1 cellular context compared by ENCODE assay signal in the genomic region with DNA sequence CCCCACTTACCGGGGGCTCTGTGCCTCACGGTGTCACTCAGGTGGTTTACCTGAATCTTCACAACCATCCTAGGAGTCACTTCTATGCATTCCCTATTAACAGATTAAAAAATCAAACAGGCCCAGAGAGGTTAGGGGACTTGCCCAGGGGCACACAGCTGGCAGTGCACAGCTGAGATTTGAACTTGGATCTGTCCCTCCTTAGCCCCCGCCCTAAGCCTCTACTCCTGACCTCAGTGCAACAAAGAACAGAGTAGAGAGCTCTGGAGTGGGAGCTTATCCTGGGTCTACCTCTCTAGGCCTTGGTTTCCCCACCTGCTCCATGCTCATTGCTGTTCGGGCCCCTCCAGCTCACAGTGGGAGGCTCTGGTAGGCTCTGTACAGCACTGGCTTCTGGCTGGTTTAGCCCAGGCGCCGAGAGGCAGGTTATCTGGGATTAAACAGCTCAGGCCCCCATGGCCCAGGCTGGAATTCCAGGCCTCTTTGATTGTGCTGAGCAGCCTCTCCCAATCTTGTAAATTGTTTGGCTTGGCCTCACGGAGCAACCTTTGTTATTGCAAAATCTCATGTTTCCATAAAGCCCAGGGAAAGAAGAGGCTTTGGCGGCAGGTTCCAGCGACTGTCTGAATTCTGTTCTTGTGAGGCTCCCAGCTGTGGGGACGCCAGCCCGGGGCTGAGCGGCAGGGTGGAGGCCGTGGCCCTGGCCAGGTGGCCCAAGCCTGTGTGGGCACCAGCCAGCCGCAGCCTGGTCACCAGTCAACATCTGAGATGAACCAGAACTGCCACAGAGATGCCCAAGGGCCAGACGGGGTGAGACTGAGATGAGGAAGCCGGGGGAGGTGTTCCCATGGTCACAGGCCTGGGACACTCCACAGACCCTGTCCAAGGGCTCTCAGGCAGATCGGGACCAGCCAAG.
TF ChIP-seq lines count a peak whose summit lies in the region.

No MANE protein-coding gene starts in this region.

TF ChIP-seq in SK-N-SH, 30 proteins besides CTCF, POLR2A, EP300 and RAD21 (continued from another document):
- TF ChIP-seq ELF1 (IDR thresholded peaks at IDR 0.05) (no peak), MEF2A (IDR thresholded peaks at IDR 0.05; ENCODE audit: borderline replicate concordance, low read depth) (no peak), FOXJ3 (CRISPR knock-in tag; IDR thresholded peaks at IDR 0.05) (peak; percentile 58; the same call in 1 of the 2 replicates), CHD2 (IDR thresholded peaks at IDR 0.05; ENCODE audit: low read length, partially characterized antibody) (peak; percentile 65), TCF12 (IDR thresholded peaks at IDR 0.05) (no peak), SMC3 (IDR thresholded peaks at IDR 0.05; ENCODE audit: low read depth, low read length) (no peak), RFX5 (IDR thresholded peaks at IDR 0.05; ENCODE audit: low read length) (no peak), GABPA (IDR thresholded peaks at IDR 0.05; ENCODE audit: low read depth) (no peak), FOXM1 (IDR thresholded peaks at IDR 0.05; ENCODE audit: low read depth) (no peak), GATA2 (CRISPR knock-in tag; IDR thresholded peaks at IDR 0.05) (peak; percentile 38; the same call in 1 of the 2 replicates), NRF1 (IDR thresholded peaks at IDR 0.05; ENCODE audit: low read depth, low read length) (no peak), RCOR1 (IDR thresholded peaks at IDR 0.05; ENCODE audit: low read length) (peak; percentile 37; the same call in 1 of the 2 replicates), TEAD4 (IDR thresholded peaks at IDR 0.05; ENCODE audit: borderline replicate concordance, insufficient read depth) (no peak), JUND (IDR thresholded peaks at IDR 0.05) (no peak), SIN3A (IDR thresholded peaks at IDR 0.05; ENCODE audit: borderline replicate concordance, low read depth, low read length) (no peak), FOSL2 (IDR thresholded peaks at IDR 0.05; ENCODE audit: borderline replicate concordance, low read depth) (no peak), MXI1 (IDR thresholded peaks at IDR 0.05; ENCODE audit: low read depth, low read length) (no peak), YY1 (IDR thresholded peaks at IDR 0.05; ENCODE audit: low read depth) (no peak), TAF1 (IDR thresholded peaks at IDR 0.05; ENCODE audit: borderline replicate concordance, low read depth, low read length) (no peak), NFIC (IDR thresholded peaks at IDR 0.05; ENCODE audit: borderline replicate concordance) (no peak), EZH2phosphoT487 (IDR thresholded peaks at IDR 0.05; ENCODE audit: borderline replicate concordance, low read depth) (no peak)
- TF ChIP-seq, protein P1, sequence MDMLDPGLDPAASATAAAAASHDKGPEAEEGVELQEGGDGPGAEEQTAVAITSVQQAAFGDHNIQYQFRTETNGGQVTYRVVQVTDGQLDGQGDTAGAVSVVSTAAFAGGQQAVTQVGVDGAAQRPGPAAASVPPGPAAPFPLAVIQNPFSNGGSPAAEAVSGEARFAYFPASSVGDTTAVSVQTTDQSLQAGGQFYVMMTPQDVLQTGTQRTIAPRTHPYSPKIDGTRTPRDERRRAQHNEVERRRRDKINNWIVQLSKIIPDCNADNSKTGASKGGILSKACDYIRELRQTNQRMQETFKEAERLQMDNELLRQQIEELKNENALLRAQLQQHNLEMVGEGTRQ (IDR thresholded peaks at IDR 0.05; ENCODE audit: borderline replicate concordance, low read depth, low read length), result no peak
- TF ChIP-seq, protein P2, sequence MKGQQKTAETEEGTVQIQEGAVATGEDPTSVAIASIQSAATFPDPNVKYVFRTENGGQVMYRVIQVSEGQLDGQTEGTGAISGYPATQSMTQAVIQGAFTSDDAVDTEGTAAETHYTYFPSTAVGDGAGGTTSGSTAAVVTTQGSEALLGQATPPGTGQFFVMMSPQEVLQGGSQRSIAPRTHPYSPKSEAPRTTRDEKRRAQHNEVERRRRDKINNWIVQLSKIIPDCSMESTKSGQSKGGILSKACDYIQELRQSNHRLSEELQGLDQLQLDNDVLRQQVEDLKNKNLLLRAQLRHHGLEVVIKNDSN (IDR thresholded peaks at IDR 0.05; ENCODE audit: borderline replicate concordance, low read depth), result no peak
- TF ChIP-seq, protein P3, sequence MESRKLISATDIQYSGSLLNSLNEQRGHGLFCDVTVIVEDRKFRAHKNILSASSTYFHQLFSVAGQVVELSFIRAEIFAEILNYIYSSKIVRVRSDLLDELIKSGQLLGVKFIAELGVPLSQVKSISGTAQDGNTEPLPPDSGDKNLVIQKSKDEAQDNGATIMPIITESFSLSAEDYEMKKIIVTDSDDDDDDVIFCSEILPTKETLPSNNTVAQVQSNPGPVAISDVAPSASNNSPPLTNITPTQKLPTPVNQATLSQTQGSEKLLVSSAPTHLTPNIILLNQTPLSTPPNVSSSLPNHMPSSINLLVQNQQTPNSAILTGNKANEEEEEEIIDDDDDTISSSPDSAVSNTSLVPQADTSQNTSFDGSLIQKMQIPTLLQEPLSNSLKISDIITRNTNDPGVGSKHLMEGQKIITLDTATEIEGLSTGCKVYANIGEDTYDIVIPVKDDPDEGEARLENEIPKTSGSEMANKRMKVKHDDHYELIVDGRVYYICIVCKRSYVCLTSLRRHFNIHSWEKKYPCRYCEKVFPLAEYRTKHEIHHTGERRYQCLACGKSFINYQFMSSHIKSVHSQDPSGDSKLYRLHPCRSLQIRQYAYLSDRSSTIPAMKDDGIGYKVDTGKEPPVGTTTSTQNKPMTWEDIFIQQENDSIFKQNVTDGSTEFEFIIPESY (IDR thresholded peaks at IDR 0.05; ENCODE audit: borderline replicate concordance, low read depth), result no peak
- TF ChIP-seq, protein P4, sequence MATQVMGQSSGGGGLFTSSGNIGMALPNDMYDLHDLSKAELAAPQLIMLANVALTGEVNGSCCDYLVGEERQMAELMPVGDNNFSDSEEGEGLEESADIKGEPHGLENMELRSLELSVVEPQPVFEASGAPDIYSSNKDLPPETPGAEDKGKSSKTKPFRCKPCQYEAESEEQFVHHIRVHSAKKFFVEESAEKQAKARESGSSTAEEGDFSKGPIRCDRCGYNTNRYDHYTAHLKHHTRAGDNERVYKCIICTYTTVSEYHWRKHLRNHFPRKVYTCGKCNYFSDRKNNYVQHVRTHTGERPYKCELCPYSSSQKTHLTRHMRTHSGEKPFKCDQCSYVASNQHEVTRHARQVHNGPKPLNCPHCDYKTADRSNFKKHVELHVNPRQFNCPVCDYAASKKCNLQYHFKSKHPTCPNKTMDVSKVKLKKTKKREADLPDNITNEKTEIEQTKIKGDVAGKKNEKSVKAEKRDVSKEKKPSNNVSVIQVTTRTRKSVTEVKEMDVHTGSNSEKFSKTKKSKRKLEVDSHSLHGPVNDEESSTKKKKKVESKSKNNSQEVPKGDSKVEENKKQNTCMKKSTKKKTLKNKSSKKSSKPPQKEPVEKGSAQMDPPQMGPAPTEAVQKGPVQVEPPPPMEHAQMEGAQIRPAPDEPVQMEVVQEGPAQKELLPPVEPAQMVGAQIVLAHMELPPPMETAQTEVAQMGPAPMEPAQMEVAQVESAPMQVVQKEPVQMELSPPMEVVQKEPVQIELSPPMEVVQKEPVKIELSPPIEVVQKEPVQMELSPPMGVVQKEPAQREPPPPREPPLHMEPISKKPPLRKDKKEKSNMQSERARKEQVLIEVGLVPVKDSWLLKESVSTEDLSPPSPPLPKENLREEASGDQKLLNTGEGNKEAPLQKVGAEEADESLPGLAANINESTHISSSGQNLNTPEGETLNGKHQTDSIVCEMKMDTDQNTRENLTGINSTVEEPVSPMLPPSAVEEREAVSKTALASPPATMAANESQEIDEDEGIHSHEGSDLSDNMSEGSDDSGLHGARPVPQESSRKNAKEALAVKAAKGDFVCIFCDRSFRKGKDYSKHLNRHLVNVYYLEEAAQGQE (IDR thresholded peaks at IDR 0.05; ENCODE audit: low read depth, low read length), result no peak
- TF ChIP-seq, protein P5, sequence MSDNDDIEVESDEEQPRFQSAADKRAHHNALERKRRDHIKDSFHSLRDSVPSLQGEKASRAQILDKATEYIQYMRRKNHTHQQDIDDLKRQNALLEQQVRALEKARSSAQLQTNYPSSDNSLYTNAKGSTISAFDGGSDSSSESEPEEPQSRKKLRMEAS (IDR thresholded peaks at IDR 0.05; ENCODE audit: low read depth), result no peak
